Comparison of ENCODE assay signal across 1 cellular context in genomic region chr16:51243836-51244483, GRCh38.
A peak's percentile ranks its signal among the peaks of the same experiment; 100 is the strongest.
TF ChIP-seq lines count a peak whose summit lies in the region.

No MANE protein-coding gene starts in this region.

TF ChIP-seq in HepG2, 621 proteins besides CTCF, POLR2A, EP300 and RAD21 (continued from another document and continues in another):
- TF ChIP-seq, protein P1, sequence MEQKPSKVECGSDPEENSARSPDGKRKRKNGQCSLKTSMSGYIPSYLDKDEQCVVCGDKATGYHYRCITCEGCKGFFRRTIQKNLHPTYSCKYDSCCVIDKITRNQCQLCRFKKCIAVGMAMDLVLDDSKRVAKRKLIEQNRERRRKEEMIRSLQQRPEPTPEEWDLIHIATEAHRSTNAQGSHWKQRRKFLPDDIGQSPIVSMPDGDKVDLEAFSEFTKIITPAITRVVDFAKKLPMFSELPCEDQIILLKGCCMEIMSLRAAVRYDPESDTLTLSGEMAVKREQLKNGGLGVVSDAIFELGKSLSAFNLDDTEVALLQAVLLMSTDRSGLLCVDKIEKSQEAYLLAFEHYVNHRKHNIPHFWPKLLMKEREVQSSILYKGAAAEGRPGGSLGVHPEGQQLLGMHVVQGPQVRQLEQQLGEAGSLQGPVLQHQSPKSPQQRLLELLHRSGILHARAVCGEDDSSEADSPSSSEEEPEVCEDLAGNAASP (CRISPR knock-in tag; IDR thresholded peaks at IDR 0.05; ENCODE audit: borderline replicate concordance): no peak; the same call in 1 of the 2 replicates
- TF ChIP-seq RCOR2 (CRISPR knock-in tag; IDR thresholded peaks at IDR 0.05) (peak; percentile 72; the same call in 1 of the 2 replicates), KLF12 (CRISPR knock-in tag; IDR thresholded peaks at IDR 0.05; ENCODE audit: borderline replicate concordance) (no peak), GMEB1 (CRISPR knock-in tag; IDR thresholded peaks at IDR 0.05; ENCODE audit: borderline replicate concordance) (0 out of 2 replicates have a peak, but pooled peaks have one; percentile 18), MEIS2 (CRISPR knock-in tag; IDR thresholded peaks at IDR 0.05) (peak; percentile 64; the same call in 1 of the 2 replicates), ZNF251 (CRISPR knock-in tag; IDR thresholded peaks at IDR 0.05) (no peak), ASH2L (IDR thresholded peaks at IDR 0.05; ENCODE audit: insufficient read length, low read depth, low read length) (no peak), IKZF4 (CRISPR knock-in tag; IDR thresholded peaks at IDR 0.05; ENCODE audit: borderline replicate concordance, low read depth, not compliant biosample characterization) (no peak), NFYB (CRISPR knock-in tag; IDR thresholded peaks at IDR 0.05) (no peak), ARID2 (CRISPR knock-in tag; IDR thresholded peaks at IDR 0.05; ENCODE audit: borderline replicate concordance) (no peak), ZNF383 (CRISPR knock-in tag; IDR thresholded peaks at IDR 0.05; ENCODE audit: borderline replicate concordance) (no peak), MLLT10 (CRISPR knock-in tag; IDR thresholded peaks at IDR 0.05) (no peak), ZNF329 (CRISPR knock-in tag; IDR thresholded peaks at IDR 0.05; ENCODE audit: low read depth) (no peak), NCOA2 (CRISPR knock-in tag; IDR thresholded peaks at IDR 0.05) (peak; percentile 71), ZNF713 (CRISPR knock-in tag; IDR thresholded peaks at IDR 0.05) (no peak), ZNF891 (CRISPR knock-in tag; IDR thresholded peaks at IDR 0.05) (no peak), ZNF317 (CRISPR knock-in tag; IDR thresholded peaks at IDR 0.05) (no peak), TSC22D2 (CRISPR knock-in tag; IDR thresholded peaks at IDR 0.05; ENCODE audit: borderline replicate concordance) (no peak), RBM22 (optimal IDR thresholded peaks at IDR 0.05; ENCODE audit: low read length) (no peak), NFE2L1 (CRISPR knock-in tag; IDR thresholded peaks at IDR 0.05; ENCODE audit: borderline replicate concordance) (no peak), RARA (CRISPR knock-in tag; IDR thresholded peaks at IDR 0.05) (peak; percentile 71), XRCC5 (optimal IDR thresholded peaks at IDR 0.05; ENCODE audit: low read length) (no peak), TFAP4 (IDR thresholded peaks at IDR 0.05; ENCODE audit: borderline replicate concordance, low read depth) (no peak), ZNF773 (CRISPR knock-in tag; IDR thresholded peaks at IDR 0.05; ENCODE audit: borderline replicate concordance) (no peak), RORA (CRISPR knock-in tag; IDR thresholded peaks at IDR 0.05) (no peak), ZHX2 (IDR thresholded peaks at IDR 0.05; ENCODE audit: low read depth) (no peak), ZHX2 (CRISPR knock-in tag; IDR thresholded peaks at IDR 0.05; ENCODE audit: borderline replicate concordance) (no peak), ZNF33B (CRISPR knock-in tag; IDR thresholded peaks at IDR 0.05) (no peak), HNF4G (IDR thresholded peaks at IDR 0.05; ENCODE audit: borderline replicate concordance, low read depth, low read length) (peak; percentile 67; the same call in 1 of the 2 replicates), HNF4G (CRISPR knock-in tag; IDR thresholded peaks at IDR 0.05; ENCODE audit: borderline replicate concordance, low read depth) (no peak), PCBP1 (IDR thresholded peaks at IDR 0.05; ENCODE audit: borderline replicate concordance, low read depth, low read length) (no peak), ZKSCAN5 (CRISPR knock-in tag; IDR thresholded peaks at IDR 0.05) (no peak), PHF8 (CRISPR knock-in tag; IDR thresholded peaks at IDR 0.05) (no peak), ZNF597 (CRISPR knock-in tag; IDR thresholded peaks at IDR 0.05) (no peak), MED1 (CRISPR knock-in tag; IDR thresholded peaks at IDR 0.05) (peak; percentile 73), ZNF879 (CRISPR knock-in tag; IDR thresholded peaks at IDR 0.05) (no peak)
- TF ChIP-seq, protein P2, sequence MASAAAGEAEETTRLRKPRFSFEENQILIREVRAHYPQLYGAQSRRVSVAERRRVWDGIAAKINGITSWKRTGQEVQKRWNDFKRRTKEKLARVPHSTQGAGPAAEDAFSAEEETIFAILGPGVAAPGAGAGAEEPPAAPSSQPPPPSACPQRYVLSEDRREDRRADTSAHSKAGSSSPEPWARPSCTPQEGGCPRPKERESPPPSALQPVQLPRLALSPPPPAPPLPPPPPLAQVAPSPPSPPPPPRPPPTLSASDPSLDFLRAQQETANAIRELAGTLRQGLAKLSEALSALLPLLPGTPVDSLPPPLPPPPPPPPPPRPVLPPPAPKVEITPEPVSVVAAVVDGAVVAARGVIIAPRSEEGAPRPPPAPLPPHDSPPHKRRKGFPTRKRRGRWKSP (CRISPR knock-in tag; IDR thresholded peaks at IDR 0.05): no peak
- TF ChIP-seq, protein P3, sequence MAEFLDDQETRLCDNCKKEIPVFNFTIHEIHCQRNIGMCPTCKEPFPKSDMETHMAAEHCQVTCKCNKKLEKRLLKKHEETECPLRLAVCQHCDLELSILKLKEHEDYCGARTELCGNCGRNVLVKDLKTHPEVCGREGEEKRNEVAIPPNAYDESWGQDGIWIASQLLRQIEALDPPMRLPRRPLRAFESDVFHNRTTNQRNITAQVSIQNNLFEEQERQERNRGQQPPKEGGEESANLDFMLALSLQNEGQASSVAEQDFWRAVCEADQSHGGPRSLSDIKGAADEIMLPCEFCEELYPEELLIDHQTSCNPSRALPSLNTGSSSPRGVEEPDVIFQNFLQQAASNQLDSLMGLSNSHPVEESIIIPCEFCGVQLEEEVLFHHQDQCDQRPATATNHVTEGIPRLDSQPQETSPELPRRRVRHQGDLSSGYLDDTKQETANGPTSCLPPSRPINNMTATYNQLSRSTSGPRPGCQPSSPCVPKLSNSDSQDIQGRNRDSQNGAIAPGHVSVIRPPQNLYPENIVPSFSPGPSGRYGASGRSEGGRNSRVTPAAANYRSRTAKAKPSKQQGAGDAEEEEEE (CRISPR knock-in tag; IDR thresholded peaks at IDR 0.05; ENCODE audit: borderline replicate concordance): no peak
- TF ChIP-seq, protein P4, sequence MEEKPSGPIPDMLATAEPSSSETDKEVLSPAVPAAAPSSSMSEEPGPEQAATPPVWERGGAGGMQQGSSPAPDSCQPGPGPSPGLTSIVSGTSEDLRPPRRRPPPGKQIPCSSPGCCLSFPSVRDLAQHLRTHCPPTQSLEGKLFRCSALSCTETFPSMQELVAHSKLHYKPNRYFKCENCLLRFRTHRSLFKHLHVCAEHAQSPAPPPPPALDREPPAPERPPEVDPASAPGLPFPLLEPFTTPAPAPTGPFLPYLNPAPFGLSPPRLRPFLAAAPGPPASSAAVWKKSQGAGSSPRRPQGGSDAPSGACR (CRISPR knock-in tag; IDR thresholded peaks at IDR 0.05): no peak
- TF ChIP-seq, protein P5, sequence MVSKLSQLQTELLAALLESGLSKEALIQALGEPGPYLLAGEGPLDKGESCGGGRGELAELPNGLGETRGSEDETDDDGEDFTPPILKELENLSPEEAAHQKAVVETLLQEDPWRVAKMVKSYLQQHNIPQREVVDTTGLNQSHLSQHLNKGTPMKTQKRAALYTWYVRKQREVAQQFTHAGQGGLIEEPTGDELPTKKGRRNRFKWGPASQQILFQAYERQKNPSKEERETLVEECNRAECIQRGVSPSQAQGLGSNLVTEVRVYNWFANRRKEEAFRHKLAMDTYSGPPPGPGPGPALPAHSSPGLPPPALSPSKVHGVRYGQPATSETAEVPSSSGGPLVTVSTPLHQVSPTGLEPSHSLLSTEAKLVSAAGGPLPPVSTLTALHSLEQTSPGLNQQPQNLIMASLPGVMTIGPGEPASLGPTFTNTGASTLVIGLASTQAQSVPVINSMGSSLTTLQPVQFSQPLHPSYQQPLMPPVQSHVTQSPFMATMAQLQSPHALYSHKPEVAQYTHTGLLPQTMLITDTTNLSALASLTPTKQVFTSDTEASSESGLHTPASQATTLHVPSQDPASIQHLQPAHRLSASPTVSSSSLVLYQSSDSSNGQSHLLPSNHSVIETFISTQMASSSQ (IDR thresholded peaks at IDR 0.05; ENCODE audit: low read depth): 0 out of 2 replicates have a peak, but pooled peaks have one; percentile 14
- TF ChIP-seq, protein P5 (CRISPR knock-in tag; IDR thresholded peaks at IDR 0.05; ENCODE audit: borderline replicate concordance): peak; percentile 38; the same call in 1 of the 2 replicates
